23 cellular contexts compared by ENCODE assay signal in the genomic region with DNA sequence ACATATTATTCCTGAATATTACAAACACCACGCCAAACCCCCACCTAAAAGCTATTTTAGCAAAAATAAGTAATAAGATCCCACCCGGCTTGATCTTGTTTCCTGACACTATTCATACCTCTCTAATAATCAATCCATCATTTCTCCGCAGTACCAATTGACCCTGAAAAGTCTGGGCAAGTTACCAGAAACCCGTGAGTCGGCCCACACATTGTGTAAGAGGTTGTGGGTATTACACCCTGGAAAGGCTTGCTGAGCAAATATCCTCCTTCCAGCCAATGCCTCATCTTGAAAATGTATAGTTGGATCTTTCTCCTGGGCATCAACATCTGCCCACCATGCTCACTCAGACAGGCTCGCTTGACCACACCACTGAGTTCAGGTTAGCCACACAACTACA.
A peak's percentile ranks its signal among the peaks of the same experiment; 100 is the strongest.
DNase-seq lines count a peak whose midpoint lies in the region; ATAC-seq and TF ChIP-seq lines count a peak whose summit lies in the region.
"Had no signal": no experiment of that assay in that cellular context is flagged by ENCODE, and none has a peak within 500 bp of the region (broad histone marks: within the 10 kb centered on the region; RNA-seq: fewer than 3 reads in every experiment).

No MANE protein-coding gene starts in this region.

- intact Hi-C loops in adrenal gland (cut with DNase I) (no loop called here), sciatic nerve (cut with DNase I) (no loop called here)

- ATAC-seq in sciatic nerve (peak; percentile 79), GM21737 (IDR thresholded peaks at IDR 0.05; ENCODE audit: unreplicated experiment) (no peak), HG03045 (IDR thresholded peaks at IDR 0.05; ENCODE audit: unreplicated experiment) (no peak), GM19467 (IDR thresholded peaks at IDR 0.05; ENCODE audit: unreplicated experiment) (no peak)
- ATAC-seq: gastrocnemius medialis, GM23338, PC-3 had no signal

- no peak for TF ChIP-seq POLR2A in adrenal gland (IDR thresholded peaks at IDR 0.05)

- no peak overlapping the region for H3K4me3 ChIP-seq in adrenal gland
- H3K4me3 ChIP-seq: cardiac muscle cell, gastrocnemius medialis, GM23338, thoracic aorta had no signal

- H3K4me1 ChIP-seq in adrenal gland (replicated peaks in 1 of 2) = peaks cover 3 to 11% of the 10 kb centered on the region in 2 donors
- H3K4me1 ChIP-seq: gastrocnemius medialis had no signal

- no peaks in the 10 kb centered on the region for H3K36me3 ChIP-seq in adrenal gland (replicated peaks in 1 of 2)
- H3K36me3 ChIP-seq: cardiac muscle cell, gastrocnemius medialis, thoracic aorta had no signal

- no peak for TF ChIP-seq CTCF in adrenal gland (IDR thresholded peaks at IDR 0.05)

- H3K9me3 ChIP-seq in adrenal gland (replicated peaks in 1 of 3) = no peaks in the 10 kb centered on the region
- H3K9me3 ChIP-seq: gastrocnemius medialis, thoracic aorta had no signal

- WGBS in adrenal gland, 4 donors = 46 to 64% (median 57%) methylated on average over 6 of the region's 6 CpGs

- peak; percentile 45 for DNase-seq in HS-5 (ENCODE audit: low read depth)
- DNase-seq in adrenal gland = peak; percentile 69 to 84 (median 79)
- DNase-seq in fibroblast of the conjunctiva (ENCODE audit: low read depth) = peak; percentile 27
- no peak for DNase-seq in sciatic nerve (ENCODE audit: low spot score)
- DNase-seq: activated CD4-positive, alpha-beta T cell treated with anti-CD3 and anti-CD28 coated beads for 1 hour; activated T-cell treated with anti-CD3 and anti-CD28 coated beads, Interleukin-2, amount 50 U/mL, for 1 hour; amniotic stem cell; gastrocnemius medialis; hypothalamus; islet precursor cell; NCI-H1436 treated with DMSO at 0.1 percent for 48 hours; NCI-H2171; NCI-H82; PC-3; Right ventricle myocardium superior; stimulated activated CD4-positive, alpha-beta T cell treated with anti-CD3 and anti-CD28 coated beads, Interleukin-4, amount 100 ng/mL, for 1 hour; stimulated activated naive CD4-positive, alpha-beta T cell had no signal

- H3K27ac ChIP-seq in adrenal gland = peak overlapping the region in 1 of 5 donors; percentile 31
- H3K27ac ChIP-seq: cardiac muscle cell, gastrocnemius medialis, thoracic aorta had no signal

- no peaks in the 10 kb centered on the region for H3K27me3 ChIP-seq in adrenal gland
- H3K27me3 ChIP-seq: cardiac muscle cell, gastrocnemius medialis had no signal
